In the genomic region with DNA sequence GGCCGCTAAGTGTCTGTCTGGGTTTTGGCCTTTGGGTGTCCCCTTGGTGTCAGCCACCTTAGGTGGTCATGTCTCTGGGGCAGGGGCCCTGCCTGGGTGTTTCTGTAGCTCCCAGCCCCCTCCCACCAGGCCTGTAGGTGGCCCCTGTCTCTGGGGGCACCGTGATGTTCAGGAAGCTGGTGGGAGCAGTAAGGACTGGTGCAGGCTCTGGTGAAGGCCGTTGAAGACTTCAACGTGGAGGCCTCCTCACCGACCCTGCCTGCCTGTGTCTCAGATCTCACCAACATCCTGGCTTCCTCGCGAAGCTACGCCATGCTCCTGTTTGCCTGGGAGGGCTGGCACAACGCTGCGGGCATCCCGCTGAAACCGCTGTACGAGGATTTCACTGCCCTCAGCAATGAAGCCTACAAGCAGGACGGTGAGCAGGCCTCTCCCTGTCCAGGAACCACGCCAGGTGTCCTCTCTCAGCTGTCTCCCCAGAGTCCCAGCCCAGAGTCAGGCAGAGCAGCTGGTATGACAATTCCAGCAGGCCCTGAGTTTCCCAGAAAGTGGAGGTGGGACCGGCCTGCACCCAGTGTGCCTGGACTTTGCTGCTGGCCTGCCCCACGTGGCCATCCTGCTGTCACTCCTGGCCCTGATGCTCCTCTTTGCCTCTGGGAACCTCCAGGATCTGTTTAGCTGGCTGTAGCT, we compare ENCODE assay signal across 18 cellular contexts. TPM values are rescaled to one million over a fixed set of nuclear protein-coding genes. Genes with fewer than 3 reads are reported as not detected.
DNase-seq lines count a peak whose midpoint lies in the region; ATAC-seq, FAIRE-seq and TF ChIP-seq lines count a peak whose summit lies in the region.
"Had no signal": no experiment of that assay in that cellular context is flagged by ENCODE, and none has a peak within 500 bp of the region (broad histone marks: within the 10 kb centered on the region; RNA-seq: fewer than 3 reads in every experiment).

No MANE protein-coding gene starts in this region.

- TF ChIP-seq POLR2A in HepG2 (IDR thresholded peaks at IDR 0.05; ENCODE audit: insufficient read depth in 1 of 2, low read depth in 2 of 2, low read length in 2 of 2), result no peak

- no peak for TF ChIP-seq RAD21 in HepG2 (CRISPR knock-in tag; IDR thresholded peaks at IDR 0.05)

- in situ Hi-C loops in HepG2 (cut with HindIII; ENCODE audit: extremely low pct_ligation_motif_present, low pct_unique_long_range_greater_than_20kb), result loop anchor here (5.0 kb wide), 1 partner anchor 57 kb away; no protein-coding TSS in a partner anchor

- peaks cover 27 to 81% of the 10 kb centered on the region in 2 experiments for H3K27me3 ChIP-seq in HepG2 (ENCODE audit: control insufficient read depth in 1 of 2, insufficient read depth in 2 of 2, low read length in 2 of 2)
- H3K27me3 ChIP-seq: right atrium auricular region had no signal

- CTCF ChIA-PET in HepG2 (lab: Yijun Ruan, JAX; ENCODE audit: low intra/inter-chr PET ratio, low total read pairs), result interaction anchor here (1.8 to 5.3 kb wide), 3 partner anchors 43 to 55 kb away, joined by 5 to 53 read pairs (median 9); no protein-coding TSS in a partner anchor

- no peak overlapping the region for H3K27ac Mint-ChIP-seq in CD14-positive monocyte

- intact Hi-C loops in CD14-positive monocyte (cut with micrococcal nuclease) (loop anchor here (1.0 kb wide), 2 partner anchors 54 to 55 kb away; no protein-coding TSS in a partner anchor), HepG2 (cut with micrococcal nuclease; ENCODE audit: unreplicated experiment) (loop anchor here (1.0 to 2.0 kb wide), 3 partner anchors 33 to 133 kb away; partner anchors contain the start of gene CYB561)

- POLR2A ChIA-PET in HepG2 (lab: Yijun Ruan, JAX), result interaction anchor here (1.0 to 1.2 kb wide), 2 partner anchors 16 to 70 kb away, joined by 3 read pairs; no protein-coding TSS in a partner anchor

- no peak for TF ChIP-seq EP300 in HepG2 (IDR thresholded peaks at IDR 0.05; ENCODE audit: low read depth in 2 of 2, low read length in 2 of 2)
- no peak for TF ChIP-seq EP300 in HepG2 (CRISPR knock-in tag; IDR thresholded peaks at IDR 0.05; ENCODE audit: borderline replicate concordance)

- TF ChIP-seq CTCF in CD14-positive monocyte (IDR thresholded peaks at IDR 0.05) (no peak), HepG2 (CRISPR knock-in tag; IDR thresholded peaks at IDR 0.05) (no peak)

- H2AFZ ChIP-seq in HepG2 (ENCODE audit: low read length), result no peak overlapping the region

- H3K4me1 ChIP-seq in HepG2 (ENCODE audit: insufficient read depth, low read length), result peaks cover 28% of the 10 kb centered on the region

- BruUV-seq in HepG2 (replicated peaks; lab: Mats Ljungman, UMichigan), result no TSS peak

- peaks cover 12% of the 10 kb centered on the region for H3K4me1 Mint-ChIP-seq in CD14-positive monocyte

- H3K9me3 ChIP-seq in HepG2 (ENCODE audit: low read length), result no peaks in the 10 kb centered on the region
- H3K9me3 ChIP-seq: HAP-1, right atrium auricular region, thoracic aorta had no signal

- DNase-seq in CD14-positive monocyte (ENCODE audit: low spot score) (peak; percentile 22), DMS153 treated with DMSO at 0.1 percent for 48 hours (lab: John Stamatoyannopoulos, UW; ENCODE audit: unreplicated experiment) (peak; percentile 23), NCI-H510A treated with DMSO at 0.1 percent for 48 hours (lab: John Stamatoyannopoulos, UW) (peak; percentile 55), HepG2 (ENCODE audit: low spot score) (no peak), CD1c-positive myeloid dendritic cell (ENCODE audit: extremely low spot score) (no peak)
- DNase-seq in stimulated activated CD4-positive, alpha-beta T cell treated with anti-CD3 and anti-CD28 coated beads, Interleukin-4, amount 100 ng/mL, for 4 hours, result no peak
- DNase-seq: SIG-M5 had no signal

- no peak for FAIRE-seq in HepG2 (lab: Jason Lieb, UNC)

- H3K9me3 Mint-ChIP-seq in CD14-positive monocyte, result peaks cover 0 to 20% (median 4%) of the 10 kb centered on the region in 7 donors

- peaks cover 29 to 48% (median 35%) of the 10 kb centered on the region in 3 donors for H3K27me3 Mint-ChIP-seq in CD14-positive monocyte (ENCODE audit: low read depth in 3 of 3)

- H3K27ac ChIP-seq in HepG2 (ENCODE audit: extremely low read length, insufficient read depth, low read length), result no peak overlapping the region
- H3K27ac ChIP-seq: right atrium auricular region, thoracic aorta had no signal

- H4K20me1 ChIP-seq in HepG2 (ENCODE audit: insufficient read depth, low read length), result peaks cover 3% of the 10 kb centered on the region; the same call in 1 of the 2 replicates

- no peak overlapping the region for H3K4me3 Mint-ChIP-seq in CD14-positive monocyte

- H3K79me2 ChIP-seq in HepG2 (ENCODE audit: insufficient read depth, low read length), result no peaks in the 10 kb centered on the region

- H3K36me3 ChIP-seq in HepG2 (replicated peaks in 1 of 2; ENCODE audit: control insufficient read depth in 1 of 2, insufficient read depth in 2 of 2, low read length in 2 of 2), result no peaks in the 10 kb centered on the region
- H3K36me3 ChIP-seq: HAP-1, right atrium auricular region, thoracic aorta had no signal

- no peak overlapping the region for H3K9ac ChIP-seq in HepG2 (ENCODE audit: insufficient read depth, low read depth, low read length)

- no peak for ATAC-seq in HepG2
- ATAC-seq in HG03039 (IDR thresholded peaks at IDR 0.05; ENCODE audit: unreplicated experiment), result no peak
- no peak for ATAC-seq in GM21723 (IDR thresholded peaks at IDR 0.05; ENCODE audit: unreplicated experiment)

- no peak overlapping the region for H3K4me2 ChIP-seq in HepG2 (ENCODE audit: low read depth, low read length)

- WGBS in HepG2 (ENCODE audit: low lambda C conversion rate), result 45% methylated on average over 14 of the region's 17 CpGs

- peaks cover 3 to 6% of the 10 kb centered on the region in 2 donors for H3K36me3 Mint-ChIP-seq in CD14-positive monocyte

- H3K4me3 ChIP-seq in HepG2 (replicated peaks in 1 of 3; ENCODE audit: insufficient read depth in 1 of 3, low read depth in 2 of 3, low read length in 3 of 3), result no peak overlapping the region
- H3K4me3 ChIP-seq: HAP-1, right atrium auricular region, thoracic aorta had no signal

RNA-seq across cellular contexts. Expression of gene ACE, which starts 2.8 kb away (rescaled TPM):
- not detected for polyA plus RNA-seq in CD14-positive monocyte
- total RNA-seq in HepG2 (2016; rRNA removed; fragmentation: Illumina TruSeq; extraction: Trizol), result 0.13 TPM in 1 of 2 replicates, not detected in the other
- total RNA-seq in HepG2 (2016; cell fraction: cytosol; rRNA removed; fragmentation: Illumina TruSeq; extraction: Trizol; ENCODE audit: low read depth), result not detected in 2 replicates
- total RNA-seq in HepG2 (2016; cell fraction: insoluble cytoplasmic fraction; rRNA removed; fragmentation: Illumina TruSeq; extraction: Trizol), result 0.15 TPM in 1 of 2 replicates, not detected in the other
- total RNA-seq in HepG2 (2016; cell fraction: membrane; rRNA removed; fragmentation: Illumina TruSeq; extraction: Trizol), result not detected in 2 replicates
- total RNA-seq in HepG2 (2016; cell fraction: nucleus; rRNA removed; fragmentation: Illumina TruSeq; extraction: Trizol), result not detected in 2 replicates
- 0.03 and 0.08 TPM in 2 replicates for polyA plus RNA-seq in HepG2 (2011; rRNA removed)
- 0.05 TPM in 1 of 2 replicates, not detected in the other for polyA plus RNA-seq in HepG2 (2011; cell fraction: cytosol; rRNA removed)
- polyA plus RNA-seq in HepG2 (2011; cell fraction: nucleus; rRNA removed), result 0.09 and 0.11 TPM in 2 replicates
- polyA plus RNA-seq in HepG2 (2012), result 0.13 and 0.23 TPM in 2 replicates
- polyA plus RNA-seq in HepG2 (2016; cell fraction: cytosol; fragmentation: Illumina TruSeq; extraction: Trizol; ENCODE audit: low read depth), result not detected in 2 replicates
- polyA plus RNA-seq in HepG2 (2016; cell fraction: insoluble cytoplasmic fraction; fragmentation: Illumina TruSeq; extraction: Trizol; ENCODE audit: low read depth), result not detected in 2 replicates
- polyA plus RNA-seq in HepG2 (2016; cell fraction: membrane; fragmentation: Illumina TruSeq; extraction: Trizol; ENCODE audit: low read depth), result not detected in 2 replicates
- polyA plus RNA-seq in HepG2 (2016; cell fraction: nucleus; fragmentation: Illumina TruSeq; extraction: Trizol; ENCODE audit: insufficient read depth, low read depth), result 0.56 TPM in 1 of 2 replicates, not detected in the other
- polyA minus RNA-seq in HepG2 (2011; rRNA and poly(A)+ RNA removed; ENCODE audit: low replicate concordance), result 0.37 TPM in 1 of 2 replicates, not detected in the other
- not detected in 2 replicates for polyA minus RNA-seq in HepG2 (2011; cell fraction: cytosol; rRNA and poly(A)+ RNA removed)
- 0.26 TPM in 1 of 2 replicates, not detected in the other for polyA minus RNA-seq in HepG2 (2011; cell fraction: nucleus; rRNA and poly(A)+ RNA removed)

RNA-seq across cellular contexts. Expression of gene CYB561, which starts 33.5 kb away (rescaled TPM):
- 1 to 10 TPM; 5.2 to 8.3 TPM for polyA plus RNA-seq in CD14-positive monocyte
- total RNA-seq in HepG2 (2016; rRNA removed; fragmentation: Illumina TruSeq; extraction: Trizol), result 3.1 and 6.7 TPM in 2 replicates
- total RNA-seq in HepG2 (2016; cell fraction: cytosol; rRNA removed; fragmentation: Illumina TruSeq; extraction: Trizol; ENCODE audit: low read depth), result 2.0 TPM in 2 replicates
- total RNA-seq in HepG2 (2016; cell fraction: insoluble cytoplasmic fraction; rRNA removed; fragmentation: Illumina TruSeq; extraction: Trizol), result 3.7 and 6.3 TPM in 2 replicates
- total RNA-seq in HepG2 (2016; cell fraction: membrane; rRNA removed; fragmentation: Illumina TruSeq; extraction: Trizol), result 5.5 and 6.5 TPM in 2 replicates
- total RNA-seq in HepG2 (2016; cell fraction: nucleus; rRNA removed; fragmentation: Illumina TruSeq; extraction: Trizol), result 3.5 and 4.9 TPM in 2 replicates
- polyA plus RNA-seq in HepG2 (2011; rRNA removed), result 1.5 and 1.6 TPM in 2 replicates
- 1.1 and 1.3 TPM in 2 replicates for polyA plus RNA-seq in HepG2 (2011; cell fraction: cytosol; rRNA removed)
- polyA plus RNA-seq in HepG2 (2011; cell fraction: nucleus; rRNA removed), result 2.1 and 2.4 TPM in 2 replicates
- polyA plus RNA-seq in HepG2 (2012), result 1.1 and 1.3 TPM in 2 replicates
- 1.9 and 2.3 TPM in 2 replicates for polyA plus RNA-seq in HepG2 (2016; cell fraction: cytosol; fragmentation: Illumina TruSeq; extraction: Trizol; ENCODE audit: low read depth)
- polyA plus RNA-seq in HepG2 (2016; cell fraction: insoluble cytoplasmic fraction; fragmentation: Illumina TruSeq; extraction: Trizol; ENCODE audit: low read depth), result 3.5 and 4.0 TPM in 2 replicates
- polyA plus RNA-seq in HepG2 (2016; cell fraction: membrane; fragmentation: Illumina TruSeq; extraction: Trizol; ENCODE audit: low read depth), result 4.5 and 4.6 TPM in 2 replicates
- polyA plus RNA-seq in HepG2 (2016; cell fraction: nucleus; fragmentation: Illumina TruSeq; extraction: Trizol; ENCODE audit: insufficient read depth, low read depth), result 9.1 TPM in 2 replicates
- 10.1 and 69.6 TPM in 2 replicates for polyA minus RNA-seq in HepG2 (2011; rRNA and poly(A)+ RNA removed; ENCODE audit: low replicate concordance)
- 1.1 TPM in 2 replicates for polyA minus RNA-seq in HepG2 (2011; cell fraction: cytosol; rRNA and poly(A)+ RNA removed)
- polyA minus RNA-seq in HepG2 (2011; cell fraction: nucleus; rRNA and poly(A)+ RNA removed), result 1.4 and 2.6 TPM in 2 replicates

RNA-seq across cellular contexts. Expression of gene KCNH6, which starts 43.5 kb away (rescaled TPM):
- not detected for polyA plus RNA-seq in CD14-positive monocyte
- total RNA-seq in HepG2 (2016; rRNA removed; fragmentation: Illumina TruSeq; extraction: Trizol), result 0.08 and 0.18 TPM in 2 replicates
- not detected in 2 replicates for total RNA-seq in HepG2 (2016; cell fraction: cytosol; rRNA removed; fragmentation: Illumina TruSeq; extraction: Trizol; ENCODE audit: low read depth)
- total RNA-seq in HepG2 (2016; cell fraction: insoluble cytoplasmic fraction; rRNA removed; fragmentation: Illumina TruSeq; extraction: Trizol), result 0.09 TPM in 1 of 2 replicates, not detected in the other
- 0.09 and 0.10 TPM in 2 replicates for total RNA-seq in HepG2 (2016; cell fraction: membrane; rRNA removed; fragmentation: Illumina TruSeq; extraction: Trizol)
- total RNA-seq in HepG2 (2016; cell fraction: nucleus; rRNA removed; fragmentation: Illumina TruSeq; extraction: Trizol), result 0.13 TPM in 1 of 2 replicates, not detected in the other
- 0.05 and 0.18 TPM in 2 replicates for polyA plus RNA-seq in HepG2 (2011; rRNA removed)
- polyA plus RNA-seq in HepG2 (2011; cell fraction: cytosol; rRNA removed), result 0.04 and 0.06 TPM in 2 replicates
- 0.19 and 0.45 TPM in 2 replicates for polyA plus RNA-seq in HepG2 (2011; cell fraction: nucleus; rRNA removed)
- 0.15 and 0.44 TPM in 2 replicates for polyA plus RNA-seq in HepG2 (2012)
- polyA plus RNA-seq in HepG2 (2016; cell fraction: cytosol; fragmentation: Illumina TruSeq; extraction: Trizol; ENCODE audit: low read depth), result 0.05 and 0.06 TPM in 2 replicates
- polyA plus RNA-seq in HepG2 (2016; cell fraction: insoluble cytoplasmic fraction; fragmentation: Illumina TruSeq; extraction: Trizol; ENCODE audit: low read depth), result 0.05 TPM in 1 of 2 replicates, not detected in the other
- polyA plus RNA-seq in HepG2 (2016; cell fraction: membrane; fragmentation: Illumina TruSeq; extraction: Trizol; ENCODE audit: low read depth), result 0.06 and 0.10 TPM in 2 replicates
- polyA plus RNA-seq in HepG2 (2016; cell fraction: nucleus; fragmentation: Illumina TruSeq; extraction: Trizol; ENCODE audit: insufficient read depth, low read depth), result 0.12 and 0.29 TPM in 2 replicates
- polyA minus RNA-seq in HepG2 (2011; rRNA and poly(A)+ RNA removed; ENCODE audit: low replicate concordance), result 0.08 TPM in 1 of 2 replicates, not detected in the other
- polyA minus RNA-seq in HepG2 (2011; cell fraction: cytosol; rRNA and poly(A)+ RNA removed), result not detected in 2 replicates
- polyA minus RNA-seq in HepG2 (2011; cell fraction: nucleus; rRNA and poly(A)+ RNA removed), result 0.13 and 0.25 TPM in 2 replicates
- total RNA-seq: astrocyte; CD8-positive, alpha-beta memory T cell; left lobe of liver; mononuclear cell; omental fat pad; right atrium auricular region; T-helper 1 cell treated with Interleukin-12 subunit alpha and Interleukin-12 subunit beta and Interleukin-4 antibody, amounts not matched to agents 30 ng/mL and 1 ng/mL, for 36 hours; thoracic aorta had no signal
- polyA plus RNA-seq: CD8-positive, alpha-beta memory T cell had no signal

Comparison
In these comparisons a context has a peak if more than half of its experiments do, and no peak if none do; other contexts are left out.
1. DNase-seq: peak in CD14-positive monocyte (single experiment), DMS153 treated with DMSO at 0.1 percent for 48 hours (single experiment) and NCI-H510A treated with DMSO at 0.1 percent for 48 hours (single experiment); none in HepG2 (single experiment), stimulated activated CD4-positive, alpha-beta T cell treated with anti-CD3 and anti-CD28 coated beads, Interleukin-4, amount 100 ng/mL, for 4 hours (0 of 2) and CD1c-positive myeloid dendritic cell (single experiment).